1 cellular context compared by ENCODE assay signal in genomic region chr17:260944-261343, GRCh38.
TF ChIP-seq lines count a peak whose summit lies in the region.

No MANE protein-coding gene starts in this region.

TF ChIP-seq in H1, 55 proteins besides CTCF, POLR2A, EP300 and RAD21:
- TF ChIP-seq CHD7 (IDR thresholded peaks at IDR 0.05; ENCODE audit: insufficient replicate concordance, low read length) = no peak
- TF ChIP-seq SP2 (IDR thresholded peaks at IDR 0.05; ENCODE audit: low read length) = no peak
- TF ChIP-seq, protein P1, sequence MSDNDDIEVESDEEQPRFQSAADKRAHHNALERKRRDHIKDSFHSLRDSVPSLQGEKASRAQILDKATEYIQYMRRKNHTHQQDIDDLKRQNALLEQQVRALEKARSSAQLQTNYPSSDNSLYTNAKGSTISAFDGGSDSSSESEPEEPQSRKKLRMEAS (IDR thresholded peaks at IDR 0.05) = 0 out of 2 replicates have a peak, but pooled peaks have one; percentile 12
- no peak for TF ChIP-seq SP4 (IDR thresholded peaks at IDR 0.05; ENCODE audit: low read length)
- TF ChIP-seq E2F6 (IDR thresholded peaks at IDR 0.05) = 0 out of 2 replicates have a peak, but pooled peaks have one; percentile 44
